18 cellular contexts compared by ENCODE assay signal in the genomic region with DNA sequence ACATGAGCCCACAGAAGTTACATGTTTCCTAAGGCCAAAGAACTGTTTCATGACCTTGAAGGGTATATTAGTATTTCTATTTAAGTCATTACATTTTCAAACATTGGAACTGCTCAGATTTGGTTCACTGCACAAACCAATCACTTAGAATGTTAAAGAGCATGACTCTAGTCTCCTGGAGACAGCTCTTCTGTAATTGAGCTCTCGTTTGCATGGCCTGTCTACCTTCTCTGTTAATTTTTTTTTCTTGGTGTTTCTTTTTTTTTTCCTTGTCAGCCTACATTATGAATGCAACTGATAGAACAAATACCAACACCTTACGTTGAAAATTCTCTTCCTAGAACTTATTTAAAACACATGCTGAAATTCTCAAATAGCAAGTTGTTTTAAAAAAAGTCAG.
"Had no signal": no experiment of that assay in that cellular context is flagged by ENCODE, and none has a peak within 500 bp of the region (broad histone marks: within the 10 kb centered on the region; RNA-seq: fewer than 3 reads in every experiment).

No MANE protein-coding gene starts in this region.

- ATAC-seq: activated naive CD4-positive, alpha-beta T cell treated with anti-CD3 and anti-CD28 coated beads, Interleukin-2, amount 50 U/mL, for 72 hours; right cardiac atrium; WTC11 had no signal

- H3K36me3 Mint-ChIP-seq: activated naive CD4-positive, alpha-beta T cell treated with anti-CD3 and anti-CD28 coated beads, Interleukin-2, amount 50 U/mL, for 72 hours; immature natural killer cell; WTC11 had no signal

- H3K27me3 Mint-ChIP-seq: activated CD4-positive, alpha-beta memory T cell treated with anti-CD3 and anti-CD28 coated beads, Interleukin-2, amount 10 ng/mL, durations not matched to agents 7 days and 5 days; progenitor cell of endocrine pancreas had no signal

- H3K4me1 Mint-ChIP-seq: endodermal cell, nephron had no signal

- H3K27ac Mint-ChIP-seq: activated CD4-positive, alpha-beta memory T cell treated with anti-CD3 and anti-CD28 coated beads, Interleukin-2, amount 10 ng/mL, durations not matched to agents 7 days and 5 days; activated naive CD4-positive, alpha-beta T cell treated with anti-CD3 and anti-CD28 coated beads, Interleukin-2, amount 50 U/mL, for 72 hours; endodermal cell; immature natural killer cell; nephron; progenitor cell of endocrine pancreas; WTC11 had no signal

- H3K4me3 Mint-ChIP-seq: activated CD4-positive, alpha-beta memory T cell treated with anti-CD3 and anti-CD28 coated beads, Interleukin-2, amount 10 ng/mL, durations not matched to agents 7 days and 5 days; endodermal cell; immature natural killer cell; nephron; WTC11 had no signal

- DNase-seq: activated CD4-positive, alpha-beta memory T cell treated with anti-CD3 and anti-CD28 coated beads, Interleukin-2, amount 10 ng/mL, durations not matched to agents 7 days and 5 days; activated CD4-positive, alpha-beta T cell treated with anti-CD3 and anti-CD28 coated beads for 4 hours; activated effector memory CD4-positive, alpha-beta T cell treated with anti-CD3 and anti-CD28 coated beads, Interleukin-2, amount 50 U/mL, for 16 hours; activated T-cell treated with anti-CD3 and anti-CD28 coated beads, Interleukin-2, amount 50 U/mL, for 48 hours; dorsolateral prefrontal cortex; endodermal cell; head of caudate nucleus; immature natural killer cell; mesenchymal stem cell; occipital lobe; right cardiac atrium; stimulated activated CD4-positive, alpha-beta T cell treated with anti-CD3 and anti-CD28 coated beads, Interleukin-4, amount 100 ng/mL, for 24 hours; stimulated activated naive CD4-positive, alpha-beta T cell; uterus had no signal

- H3K9me3 Mint-ChIP-seq: activated CD4-positive, alpha-beta memory T cell treated with anti-CD3 and anti-CD28 coated beads, Interleukin-2, amount 10 ng/mL, durations not matched to agents 7 days and 5 days; endodermal cell; WTC11 had no signal
